ENCODE assay signal across 13 cellular contexts in genomic region chr20:22805219-22805618, GRCh38.
A peak's percentile ranks its signal among the peaks of the same experiment; 100 is the strongest.
DNase-seq lines count a peak whose midpoint lies in the region; ATAC-seq and TF ChIP-seq lines count a peak whose summit lies in the region.
"Had no signal": no experiment of that assay in that cellular context is flagged by ENCODE, and none has a peak within 500 bp of the region (broad histone marks: within the 10 kb centered on the region; RNA-seq: fewer than 3 reads in every experiment).

No MANE protein-coding gene starts in this region.

- H3K27ac Mint-ChIP-seq in T-helper 17 cell, result no peak overlapping the region
- H3K27ac Mint-ChIP-seq: activated naive CD4-positive, alpha-beta T cell treated with anti-CD3 and anti-CD28 coated beads, Interleukin-2, amount 50 U/mL, for 72 hours; stimulated activated effector memory CD8-positive, alpha-beta T cell treated with anti-CD3 and anti-CD28 coated beads, Interleukin-12 subunit alpha, Interleukin-12 subunit beta, amount 100 ng/mL, for 72 hours had no signal

- no peaks in the 10 kb centered on the region for H3K4me1 ChIP-seq in HCT116 (ENCODE audit: control insufficient read depth in 1 of 2, insufficient read depth in 2 of 2, low read length in 2 of 2)
- H3K4me1 ChIP-seq in heart left ventricle, result peaks cover 0 to 29% (median 4%) of the 10 kb centered on the region in 12 donors
- H3K4me1 ChIP-seq: right lobe of liver had no signal

- H3K4me3 ChIP-seq in HCT116 (replicated peaks in 1 of 2; ENCODE audit: low read depth in 1 of 2, low read length in 2 of 2) (no peak overlapping the region), heart left ventricle (no peak overlapping the region)
- H3K4me3 ChIP-seq: right lobe of liver had no signal

- DNase-seq in HCT116 (ENCODE audit: low read depth, low spot score), result no peak
- peak; percentile 99 for DNase-seq in amniotic epithelial cell (ENCODE audit: low read depth)
- DNase-seq in heart left ventricle, result peak in 3 of 5 donors; percentile 46 to 47 (median 46)
- DNase-seq in renal cortical epithelial cell (ENCODE audit: low read depth), result peak; percentile 85
- DNase-seq in posterior cingulate gyrus, result no peak
- DNase-seq in T-helper 17 cell, result no peak
- DNase-seq: GF-D8, hypothalamus, right lobe of liver had no signal

- no peaks in the 10 kb centered on the region for H3K4me1 Mint-ChIP-seq in T-helper 17 cell
- H3K4me1 Mint-ChIP-seq: stimulated activated effector memory CD8-positive, alpha-beta T cell treated with anti-CD3 and anti-CD28 coated beads, Interleukin-12 subunit alpha, Interleukin-12 subunit beta, amount 100 ng/mL, for 72 hours had no signal

- no TSS peak for BruUV-seq in HCT116 (replicated peaks; lab: Mats Ljungman, UMichigan)

- no peaks in the 10 kb centered on the region for H3K36me3 ChIP-seq in HCT116 (ENCODE audit: control insufficient read depth in 1 of 2, insufficient read depth in 2 of 2, low read length in 2 of 2)
- no peaks in the 10 kb centered on the region for H3K36me3 ChIP-seq in heart left ventricle
- H3K36me3 ChIP-seq: right lobe of liver had no signal

- no peak overlapping the region for H3K9ac ChIP-seq in HCT116 (ENCODE audit: low read length)

- 0 out of 2 replicates have a peak, but pooled peaks cover 3% of the 10 kb centered on the region for H3K9me2 ChIP-seq in HCT116 (ENCODE audit: insufficient read depth)

- peaks cover 6% of the 10 kb centered on the region for H3K27me3 Mint-ChIP-seq in T-helper 17 cell

- no peak for TF ChIP-seq RAD21 in HCT116 (IDR thresholded peaks at IDR 0.05; ENCODE audit: low read depth)

- no peaks in the 10 kb centered on the region for H3K36me3 Mint-ChIP-seq in T-helper 17 cell (ENCODE audit: low read depth)
- H3K36me3 Mint-ChIP-seq: activated naive CD4-positive, alpha-beta T cell treated with anti-CD3 and anti-CD28 coated beads, Interleukin-2, amount 50 U/mL, for 72 hours; stimulated activated effector memory CD8-positive, alpha-beta T cell treated with anti-CD3 and anti-CD28 coated beads, Interleukin-12 subunit alpha, Interleukin-12 subunit beta, amount 100 ng/mL, for 72 hours had no signal

- peaks cover 8% of the 10 kb centered on the region; the same call in 1 of the 2 replicates for H3K27me3 ChIP-seq in HCT116 (ENCODE audit: insufficient read depth, low read length)
- no peaks in the 10 kb centered on the region for H3K27me3 ChIP-seq in heart left ventricle
- H3K27me3 ChIP-seq: right lobe of liver had no signal

- H3K4me2 ChIP-seq in HCT116 (ENCODE audit: low read length), result no peak overlapping the region

- no peaks in the 10 kb centered on the region for H3K79me2 ChIP-seq in HCT116 (ENCODE audit: insufficient read depth, low read length)

- TF ChIP-seq POLR2A in HCT116 (IDR thresholded peaks at IDR 0.05; ENCODE audit: borderline replicate concordance, extremely low read depth, insufficient read depth, insufficient read length) (no peak), heart left ventricle (IDR thresholded peaks at IDR 0.05) (no peak)

- H3K27ac ChIP-seq in HCT116 (ENCODE audit: low read depth, low read length) (no peak overlapping the region), heart left ventricle (peak overlapping the region in 1 of 12 donors; percentile 25)
- H3K27ac ChIP-seq: right lobe of liver had no signal

- ATAC-seq in HCT116 (no peak), heart left ventricle (peak; percentile 59 to 89 (median 77)), HG03460 (IDR thresholded peaks at IDR 0.05; ENCODE audit: unreplicated experiment) (no peak), HG03095 (IDR thresholded peaks at IDR 0.05; ENCODE audit: unreplicated experiment) (no peak), T-helper 17 cell (no peak)
- ATAC-seq: activated naive CD4-positive, alpha-beta T cell treated with anti-CD3 and anti-CD28 coated beads, Interleukin-2, amount 50 U/mL, for 72 hours; stimulated activated effector memory CD8-positive, alpha-beta T cell treated with anti-CD3 and anti-CD28 coated beads, Interleukin-12 subunit alpha, Interleukin-12 subunit beta, amount 100 ng/mL, for 72 hours had no signal

- H4K20me1 ChIP-seq in HCT116 (ENCODE audit: insufficient read depth), result no peaks in the 10 kb centered on the region

- no peak overlapping the region for H3K4me3 Mint-ChIP-seq in T-helper 17 cell
- H3K4me3 Mint-ChIP-seq: stimulated activated effector memory CD8-positive, alpha-beta T cell treated with anti-CD3 and anti-CD28 coated beads, Interleukin-12 subunit alpha, Interleukin-12 subunit beta, amount 100 ng/mL, for 72 hours had no signal

- RAD21 ChIA-PET in HCT116 (lab: Charles Lee; ENCODE audit: low non-redundant PET in 1 of 2, low total read pairs in 2 of 2, uncharacterized antibody in 2 of 2, unreplicated experiment in 2 of 2), result no interaction called here

- no peaks in the 10 kb centered on the region for H3K9me3 ChIP-seq in HCT116 (ENCODE audit: control insufficient read depth in 1 of 2, insufficient read depth in 1 of 2, low read depth in 1 of 2, low read length in 2 of 2)
- no peaks in the 10 kb centered on the region for H3K9me3 ChIP-seq in heart left ventricle
- H3K9me3 ChIP-seq in T-helper 17 cell (ENCODE audit: control insufficient read depth, low read length, poor library complexity, severe bottlenecking), result no peaks in the 10 kb centered on the region
- H3K9me3 ChIP-seq: right lobe of liver had no signal

- POLR2A ChIA-PET in HCT116 (lab: Charles Lee), result no interaction called here

- CTCF ChIA-PET in HCT116 (lab: Charles Lee), result no interaction called here

- TF ChIP-seq CTCF in HCT116 (IDR thresholded peaks at IDR 0.05 in 2 of 3, conservative IDR thresholded peaks at IDR 0.05 in 1 of 3; ENCODE audit: borderline replicate concordance in 1 of 3, insufficient read depth in 1 of 3, low read depth in 2 of 3, low read length in 2 of 3), result no peak
- no peak for TF ChIP-seq CTCF in heart left ventricle (IDR thresholded peaks at IDR 0.05)

- no peak overlapping the region for H2AFZ ChIP-seq in HCT116 (ENCODE audit: low read depth, low read length, poor library complexity, severe bottlenecking)

- 64 to 69% (median 65%) methylated on average over 4 of the region's 4 CpGs for WGBS in heart left ventricle, 4 donors

- intact Hi-C loops in HCT116 (cut with micrococcal nuclease), result no loop called here
- intact Hi-C loops in heart left ventricle (cut with DNase I), result no loop called here
- intact Hi-C loops in posterior cingulate gyrus (cut with DNase I), result no loop called here

TF ChIP-seq in HCT116, 20 proteins besides CTCF, POLR2A, EP300 and RAD21:
- peak; percentile 60 for TF ChIP-seq REST (IDR thresholded peaks at IDR 0.05; ENCODE audit: low read depth)
- TF ChIP-seq ELF1 (IDR thresholded peaks at IDR 0.05; ENCODE audit: borderline replicate concordance, low read depth), result no peak
- TF ChIP-seq YY1 (IDR thresholded peaks at IDR 0.05; ENCODE audit: extremely low read depth, insufficient replicate concordance, low read depth, low read length), result no peak
- TF ChIP-seq, protein P1, sequence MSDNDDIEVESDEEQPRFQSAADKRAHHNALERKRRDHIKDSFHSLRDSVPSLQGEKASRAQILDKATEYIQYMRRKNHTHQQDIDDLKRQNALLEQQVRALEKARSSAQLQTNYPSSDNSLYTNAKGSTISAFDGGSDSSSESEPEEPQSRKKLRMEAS (IDR thresholded peaks at IDR 0.05), result no peak
TF ChIP-seq in HCT116: peak in this region for 1.

Comparison
In these comparisons a context has a peak if more than half of its experiments do, and no peak if none do; other contexts are left out.
1. ATAC-seq: peak in heart left ventricle (4 of 4); none in HCT116 (single experiment), HG03460 (single experiment), HG03095 (single experiment) and T-helper 17 cell (single experiment).
2. DNase-seq: peak in amniotic epithelial cell (single experiment), heart left ventricle (3 of 5) and renal cortical epithelial cell (single experiment); none in HCT116 (single experiment), posterior cingulate gyrus (0 of 10) and T-helper 17 cell (0 of 3).